2 cellular contexts compared by ENCODE assay signal in genomic region chr13:66343224-66343828, GRCh38.
TF ChIP-seq lines count a peak whose summit lies in the region.

No MANE protein-coding gene starts in this region.

TF ChIP-seq in HepG2, 621 proteins besides CTCF, POLR2A, EP300 and RAD21 (continued from another document):
- TF ChIP-seq MAFK (conservative IDR thresholded peaks at IDR 0.05 in 1 of 2, IDR thresholded peaks at IDR 0.05 in 1 of 2; ENCODE audit: low read length in 2 of 2), result peak in 1 of 2 experiments; percentile 42; a peak in 2 of 4 replicates
- no peak for TF ChIP-seq ATF4 (CRISPR knock-in tag; IDR thresholded peaks at IDR 0.05)

TF ChIP-seq in K562, 482 proteins besides CTCF, POLR2A, EP300 and RAD21 (continued from another document):
- no peak for TF ChIP-seq BCLAF1 (IDR thresholded peaks at IDR 0.05; ENCODE audit: borderline replicate concordance in 1 of 2, control insufficient read depth in 1 of 2, low read depth in 2 of 2, low read length in 1 of 2)
- no peak for TF ChIP-seq ZNF436 (CRISPR knock-in tag; IDR thresholded peaks at IDR 0.05)
- peak; percentile 67; the same call in 1 of the 2 replicates for TF ChIP-seq RAD51 (IDR thresholded peaks at IDR 0.05; ENCODE audit: borderline replicate concordance, low read depth)
- peak; percentile 59 for TF ChIP-seq USF2 (CRISPR knock-in tag; IDR thresholded peaks at IDR 0.05)
- no peak for TF ChIP-seq ZNF511 (CRISPR knock-in tag; IDR thresholded peaks at IDR 0.05)
- no peak for TF ChIP-seq NR2C1 (IDR thresholded peaks at IDR 0.05)
- TF ChIP-seq NR2C1 (tag; IDR thresholded peaks at IDR 0.05), result no peak
- no peak for TF ChIP-seq PHB2 (IDR thresholded peaks at IDR 0.05; ENCODE audit: low read depth)
- peak; percentile 42; the same call in 1 of the 2 replicates for TF ChIP-seq C11orf30 (IDR thresholded peaks at IDR 0.05; ENCODE audit: low read depth)
- no peak for TF ChIP-seq CBX1 (IDR thresholded peaks at IDR 0.05; ENCODE audit: low read depth)
- peak; percentile 31; the same call in 1 of the 2 replicates for TF ChIP-seq ZNF316 (IDR thresholded peaks at IDR 0.05)
- no peak for TF ChIP-seq GATAD2B (IDR thresholded peaks at IDR 0.05; ENCODE audit: borderline replicate concordance)
- no peak for TF ChIP-seq XRCC5 (IDR thresholded peaks at IDR 0.05; ENCODE audit: low read depth, low read length)
- no peak for TF ChIP-seq ZNF57 (CRISPR knock-in tag; IDR thresholded peaks at IDR 0.05)
- TF ChIP-seq FOXA3 (CRISPR knock-in tag; conservative IDR thresholded peaks at IDR 0.05 in 1 of 2, IDR thresholded peaks at IDR 0.05 in 1 of 2), result no peak
- TF ChIP-seq TFE3 (CRISPR knock-in tag; IDR thresholded peaks at IDR 0.05), result peak; percentile 81
- TF ChIP-seq TRIM24 (IDR thresholded peaks at IDR 0.05), result no peak
- no peak for TF ChIP-seq GABPB2 (CRISPR knock-in tag; conservative IDR thresholded peaks at IDR 0.05)
- TF ChIP-seq COPS2 (conservative IDR thresholded peaks at IDR 0.05), result no peak
- peak; percentile 69 for TF ChIP-seq USF1 (CRISPR knock-in tag; IDR thresholded peaks at IDR 0.05)
- TF ChIP-seq JUND (IDR thresholded peaks at IDR 0.05; ENCODE audit: borderline replicate concordance, low read depth, low read length), result no peak
- TF ChIP-seq JUND (tag; IDR thresholded peaks at IDR 0.05; ENCODE audit: borderline replicate concordance, low read depth, low read length), result no peak
TF ChIP-seq in K562: peak in this region for 8.
